8 cellular contexts compared by ENCODE assay signal in genomic region chr17:44825236-44825635, GRCh38. TPM values are rescaled to one million over a fixed set of nuclear protein-coding genes. Genes with fewer than 3 reads are reported as not detected.
"Had no signal": no experiment of that assay in that cellular context is flagged by ENCODE, and none has a peak within 500 bp of the region (broad histone marks: within the 10 kb centered on the region; RNA-seq: fewer than 3 reads in every experiment).

No MANE protein-coding gene starts in this region.

RNA-seq across cellular contexts. Expression of gene GJC1, which starts 4.9 kb away (rescaled TPM):
- total RNA-seq: naive thymus-derived CD8-positive, alpha-beta T cell had no signal
- polyA plus RNA-seq: immature natural killer cell; naive thymus-derived CD8-positive, alpha-beta T cell had no signal

RNA-seq across cellular contexts. Expression of gene HIGD1B, which starts 22.4 kb away (rescaled TPM):
- total RNA-seq: naive thymus-derived CD8-positive, alpha-beta T cell; neural crest cell; osteoblast; prostate gland; smooth muscle cell; thyroid gland; vagina had no signal
- polyA plus RNA-seq: immature natural killer cell had no signal
